ENCODE assay signal across 25 cellular contexts in the genomic region with DNA sequence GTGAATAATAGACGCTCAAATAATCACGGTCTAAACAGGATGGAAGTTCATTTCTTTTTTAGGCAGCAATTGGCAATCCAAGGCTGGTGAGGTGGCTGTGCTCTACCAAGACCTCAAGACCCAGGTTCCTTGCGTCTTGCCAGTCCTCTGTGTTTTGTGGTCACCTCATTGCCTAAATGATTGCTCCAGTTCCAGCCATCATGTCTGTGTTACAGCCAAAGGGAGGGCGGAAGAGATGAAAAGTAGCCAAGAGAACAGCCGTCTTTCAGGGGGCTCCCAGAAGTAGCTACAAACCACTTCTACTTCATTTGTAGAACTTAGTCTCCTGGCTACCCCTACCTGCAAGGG. TPM values are rescaled to one million over a fixed set of nuclear protein-coding genes. Genes with fewer than 3 reads are reported as not detected.
A peak's percentile ranks its signal among the peaks of the same experiment; 100 is the strongest.
DNase-seq lines count a peak whose midpoint lies in the region; ATAC-seq and TF ChIP-seq lines count a peak whose summit lies in the region.
"Had no signal": no experiment of that assay in that cellular context is flagged by ENCODE, and none has a peak within 500 bp of the region (broad histone marks: within the 10 kb centered on the region; RNA-seq: fewer than 3 reads in every experiment).

No MANE protein-coding gene starts in this region.

- H3K36me3 ChIP-seq in GM06990 (ENCODE audit: control insufficient read depth, insufficient read depth, low read length), result no peaks in the 10 kb centered on the region
- H3K36me3 ChIP-seq: ascending aorta; BLaER1 treated with 17β-estradiol and CSF1 and Interleukin-3, amounts not matched to agents 10 nM and 100 nM; gastrocnemius medialis had no signal

- TF ChIP-seq CTCF in GM06990 (IDR thresholded peaks at IDR 0.05; ENCODE audit: insufficient read depth, low read length, poor library complexity, severe bottlenecking) (no peak), GM10248 (IDR thresholded peaks at IDR 0.05; ENCODE audit: control extremely low read depth, extremely low read depth, low read depth, missing control alignments) (no peak)

- peaks cover 9% of the 10 kb centered on the region for H3K9me3 Mint-ChIP-seq in activated CD4-positive, alpha-beta T cell treated with anti-CD3 and anti-CD28 coated beads, Interleukin-2, amount 10 ng/mL, durations not matched to agents 7 days and 5 days
- no peaks in the 10 kb centered on the region for H3K9me3 Mint-ChIP-seq in activated CD8-positive, alpha-beta T cell treated with anti-CD3 and anti-CD28 coated beads, Interleukin-2, amount 10 ng/mL, durations not matched to agents 7 days and 5 days (ENCODE audit: insufficient read depth)
- no peaks in the 10 kb centered on the region for H3K9me3 Mint-ChIP-seq in effector memory CD8-positive, alpha-beta T cell
- H3K9me3 Mint-ChIP-seq: IgD-negative memory B cell had no signal

- peak overlapping the region; percentile 99 for H3K27ac Mint-ChIP-seq in activated CD4-positive, alpha-beta T cell treated with anti-CD3 and anti-CD28 coated beads, Interleukin-2, amount 10 ng/mL, durations not matched to agents 7 days and 5 days
- H3K27ac Mint-ChIP-seq in activated CD8-positive, alpha-beta T cell treated with anti-CD3 and anti-CD28 coated beads, Interleukin-2, amount 10 ng/mL, durations not matched to agents 7 days and 5 days, result peak overlapping the region; percentile 97
- H3K27ac Mint-ChIP-seq in effector memory CD8-positive, alpha-beta T cell, result peak overlapping the region; percentile 19 to 64
- H3K27ac Mint-ChIP-seq: IgD-negative memory B cell had no signal

- POLR2A ChIA-PET in activated CD4-positive, alpha-beta T cell treated with anti-CD3 and anti-CD28 coated beads, Interleukin-2, amount 10 ng/mL, durations not matched to agents 7 days and 5 days (lab: Charles Lee), result interaction anchor here (1.0 kb wide), 1 partner anchor 75 kb away, joined by 3 read pairs; the partner anchor contains the start of gene OTUD1
- POLR2A ChIA-PET in activated CD8-positive, alpha-beta T cell treated with anti-CD3 and anti-CD28 coated beads, Interleukin-2, amount 10 ng/mL, durations not matched to agents 7 days and 5 days (lab: Charles Lee), result interaction anchor here (1.1 to 3.4 kb wide), 4 partner anchors 18 to 85 kb away, joined by 5 to 24 read pairs (median 6); partner anchors contain the start of genes C10orf67 and OTUD1
- POLR2A ChIA-PET in GM10248 (lab: Yijun Ruan, JAX), result no interaction called here

- peak; percentile 27 for DNase-seq in activated CD4-positive, alpha-beta T cell treated with anti-CD3 and anti-CD28 coated beads, Interleukin-2, amount 10 ng/mL, durations not matched to agents 7 days and 5 days
- DNase-seq in activated CD4-positive, alpha-beta T cell treated with anti-CD3 and anti-CD28 coated beads for 48 hours, result no peak
- DNase-seq in GM06990 (ENCODE audit: extremely low read depth, insufficient read length) (no peak), GM10248 (ENCODE audit: extremely low spot score) (no peak), NCI-H187 (lab: John Stamatoyannopoulos, UW) (no peak), H4 (ENCODE audit: low spot score) (no peak)
- DNase-seq in activated CD8-positive, alpha-beta T cell treated with anti-CD3 and anti-CD28 coated beads, Interleukin-2, amount 10 ng/mL, durations not matched to agents 7 days and 5 days, result peak; percentile 31
- DNase-seq in effector memory CD8-positive, alpha-beta T cell, result no peak
- DNase-seq: activated effector memory CD4-positive, alpha-beta T cell treated with Interleukin-2 at 50 U/mL for 16 hours; DMS 273 treated with DMSO at 0.1 percent for 48 hours; gastrocnemius medialis; GOT3; NCI-H1417 treated with DMSO at 0.1 percent for 48 hours; NCI-H524 treated with DMSO at 0.1 percent for 48 hours; retina had no signal

- H3K27me3 ChIP-seq in GM06990 (replicated peaks; ENCODE audit: control insufficient read depth, insufficient read depth, low read length), result no peaks in the 10 kb centered on the region
- H3K27me3 ChIP-seq: ascending aorta; BLaER1 treated with 17β-estradiol and CSF1 and Interleukin-3, amounts not matched to agents 10 nM and 100 nM; gastrocnemius medialis had no signal

- H3K4me3 Mint-ChIP-seq in activated CD4-positive, alpha-beta T cell treated with anti-CD3 and anti-CD28 coated beads, Interleukin-2, amount 10 ng/mL, durations not matched to agents 7 days and 5 days, result peak overlapping the region; percentile 68
- H3K4me3 Mint-ChIP-seq in activated CD8-positive, alpha-beta T cell treated with anti-CD3 and anti-CD28 coated beads, Interleukin-2, amount 10 ng/mL, durations not matched to agents 7 days and 5 days, result peak overlapping the region; percentile 65
- H3K4me3 Mint-ChIP-seq in effector memory CD8-positive, alpha-beta T cell, result peak overlapping the region; percentile 50 to 55

- H3K27me3 Mint-ChIP-seq in activated CD4-positive, alpha-beta T cell treated with anti-CD3 and anti-CD28 coated beads, Interleukin-2, amount 10 ng/mL, durations not matched to agents 7 days and 5 days, result no peaks in the 10 kb centered on the region
- no peaks in the 10 kb centered on the region for H3K27me3 Mint-ChIP-seq in activated CD8-positive, alpha-beta T cell treated with anti-CD3 and anti-CD28 coated beads, Interleukin-2, amount 10 ng/mL, durations not matched to agents 7 days and 5 days (ENCODE audit: low read depth)
- no peaks in the 10 kb centered on the region for H3K27me3 Mint-ChIP-seq in effector memory CD8-positive, alpha-beta T cell

- CTCF ChIA-PET in activated CD4-positive, alpha-beta T cell treated with anti-CD3 and anti-CD28 coated beads, Interleukin-2, amount 10 ng/mL, durations not matched to agents 7 days and 5 days (lab: Charles Lee), result interaction anchor here (1.0 to 1.4 kb wide), 3 partner anchors 12 to 14 kb away, joined by 3 to 4 read pairs (median 4); no protein-coding TSS in a partner anchor
- CTCF ChIA-PET in activated CD8-positive, alpha-beta T cell treated with anti-CD3 and anti-CD28 coated beads, Interleukin-2, amount 10 ng/mL, durations not matched to agents 7 days and 5 days (lab: Charles Lee), result no interaction called here
- CTCF ChIA-PET in GM10248 (lab: Yijun Ruan, JAX), result interaction anchor here (1.7 kb wide), 1 partner anchor 27 kb away, joined by 4 read pairs; no protein-coding TSS in a partner anchor

- ATAC-seq in activated CD8-positive, alpha-beta T cell treated with anti-CD3 and anti-CD28 coated beads, Interleukin-2, amount 10 ng/mL, durations not matched to agents 7 days and 5 days, result no peak
- ATAC-seq in effector memory CD8-positive, alpha-beta T cell (replicated peaks), result no peak
- ATAC-seq: A549, esophagus mucosa, gastrocnemius medialis had no signal

- H3K4me1 Mint-ChIP-seq in activated CD4-positive, alpha-beta T cell treated with anti-CD3 and anti-CD28 coated beads, Interleukin-2, amount 10 ng/mL, durations not matched to agents 7 days and 5 days, result peaks cover 71% of the 10 kb centered on the region
- H3K4me1 Mint-ChIP-seq in activated CD8-positive, alpha-beta T cell treated with anti-CD3 and anti-CD28 coated beads, Interleukin-2, amount 10 ng/mL, durations not matched to agents 7 days and 5 days (ENCODE audit: low read depth), result peaks cover 60% of the 10 kb centered on the region
- H3K4me1 Mint-ChIP-seq in effector memory CD8-positive, alpha-beta T cell (ENCODE audit: low read depth in 2 of 2), result peaks cover 17 to 21% of the 10 kb centered on the region in 2 donors

- H3K4me3 ChIP-seq in GM06990 (replicated peaks; ENCODE audit: low read depth, low read length), result peak overlapping the region; percentile 15; the same call in 1 of the 2 replicates
- H3K4me3 ChIP-seq: A549; ascending aorta; BLaER1 treated with 17β-estradiol and CSF1 and Interleukin-3, amounts not matched to agents 10 nM and 100 nM; gastrocnemius medialis; lung had no signal

- H3K36me3 Mint-ChIP-seq in activated CD4-positive, alpha-beta T cell treated with anti-CD3 and anti-CD28 coated beads, Interleukin-2, amount 10 ng/mL, durations not matched to agents 7 days and 5 days (ENCODE audit: low read depth), result peaks cover 16% of the 10 kb centered on the region
- H3K36me3 Mint-ChIP-seq in activated CD8-positive, alpha-beta T cell treated with anti-CD3 and anti-CD28 coated beads, Interleukin-2, amount 10 ng/mL, durations not matched to agents 7 days and 5 days (ENCODE audit: low read depth), result peaks cover 12% of the 10 kb centered on the region
- no peaks in the 10 kb centered on the region for H3K36me3 Mint-ChIP-seq in effector memory CD8-positive, alpha-beta T cell (ENCODE audit: insufficient read depth)
- H3K36me3 Mint-ChIP-seq: IgD-negative memory B cell had no signal

RNA-seq across cellular contexts. Expression of gene C10orf67, which starts 19.2 kb away (rescaled TPM):
- total RNA-seq in activated CD4-positive, alpha-beta T cell treated with anti-CD3 and anti-CD28 coated beads, Interleukin-2, amount 10 ng/mL, durations not matched to agents 7 days and 5 days, result under 1 TPM in 1 of 2 experiments, not detected in 1; 0.15 TPM
- total RNA-seq in activated CD8-positive, alpha-beta T cell treated with anti-CD3 and anti-CD28 coated beads, Interleukin-2, amount 10 ng/mL, durations not matched to agents 7 days and 5 days, result not detected
- total RNA-seq in H4 (2014; rRNA removed; shearing (Covaris generic)), result not detected in 2 replicates
- total RNA-seq: ascending aorta, G401, kidney epithelial cell, osteoblast, urinary bladder had no signal

Comparison
In these comparisons a context has a peak if more than half of its experiments do, and no peak if none do; other contexts are left out.
1. DNase-seq: peak in activated CD4-positive, alpha-beta T cell treated with anti-CD3 and anti-CD28 coated beads, Interleukin-2, amount 10 ng/mL, durations not matched to agents 7 days and 5 days (single experiment) and activated CD8-positive, alpha-beta T cell treated with anti-CD3 and anti-CD28 coated beads, Interleukin-2, amount 10 ng/mL, durations not matched to agents 7 days and 5 days (single experiment); none in activated CD4-positive, alpha-beta T cell treated with anti-CD3 and anti-CD28 coated beads for 48 hours (single experiment), GM06990 (single experiment), effector memory CD8-positive, alpha-beta T cell (0 of 3), GM10248 (single experiment), NCI-H187 (0 of 2) and H4 (single experiment).
2. H3K27ac Mint-ChIP-seq: peak in every context shown above with its lines; median percentile 99 in activated CD4-positive, alpha-beta T cell treated with anti-CD3 and anti-CD28 coated beads, Interleukin-2, amount 10 ng/mL, durations not matched to agents 7 days and 5 days; 97 in activated CD8-positive, alpha-beta T cell treated with anti-CD3 and anti-CD28 coated beads, Interleukin-2, amount 10 ng/mL, durations not matched to agents 7 days and 5 days; 42 in effector memory CD8-positive, alpha-beta T cell.
3. Peak in every context shown above with its lines, with median percentiles within 50 percentile points of each other: H3K4me3 Mint-ChIP-seq.